In genomic region chr7:35701287-35701686, GRCh38 we compare ENCODE assay signal across 17 cellular contexts. TPM values are rescaled to one million over a fixed set of nuclear protein-coding genes. Genes with fewer than 3 reads are reported as not detected.
DNase-seq lines count a peak whose midpoint lies in the region; ATAC-seq and FAIRE-seq lines count a peak whose summit lies in the region.
"Had no signal": no experiment of that assay in that cellular context is flagged by ENCODE, and none has a peak within 500 bp of the region (broad histone marks: within the 10 kb centered on the region; RNA-seq: fewer than 3 reads in every experiment).

No MANE protein-coding gene starts in this region.

- H3K27ac Mint-ChIP-seq in activated T-cell treated with anti-CD3 and anti-CD28 coated beads, Interleukin-2, amount 50 U/mL, for 24 hours, result peak overlapping the region; percentile 89
- no peak overlapping the region for H3K27ac Mint-ChIP-seq in naive thymus-derived CD8-positive, alpha-beta T cell
- H3K27ac Mint-ChIP-seq: endodermal cell had no signal

- DNase-seq in activated T-cell treated with anti-CD3 and anti-CD28 coated beads, Interleukin-2, amount 50 U/mL, for 24 hours, result no peak
- no peak for DNase-seq in activated T-cell treated with anti-CD3 and anti-CD28 coated beads, Interleukin-2, amount 50 U/mL, for 1 hour
- no peak for DNase-seq in epithelial cell of prostate (ENCODE audit: low read depth, low spot score)
- no peak for DNase-seq in urothelium cell line (ENCODE audit: low spot score)
- no peak for DNase-seq in naive thymus-derived CD8-positive, alpha-beta T cell
- no peak for DNase-seq in NCI-H2029 (lab: John Stamatoyannopoulos, UW)
- DNase-seq: brain microvascular endothelial cell; endodermal cell; glutamatergic neuron; kidney; NCI-H187 treated with DMSO at 0.1 percent for 48 hours; stimulated activated CD8-positive, alpha-beta memory T cell treated with anti-CD3 and anti-CD28 coated beads, Interleukin-4, amount 100 ng/mL, for 48 hours had no signal

- no peak for FAIRE-seq in urothelium cell line (lab: Jason Lieb, UNC)
- FAIRE-seq: kidney had no signal

- POLR2A ChIA-PET in naive thymus-derived CD8-positive, alpha-beta T cell (lab: Charles Lee), result no interaction called here

- H3K27me3 Mint-ChIP-seq in activated T-cell treated with anti-CD3 and anti-CD28 coated beads, Interleukin-2, amount 50 U/mL, for 24 hours, result no peaks in the 10 kb centered on the region
- H3K27me3 Mint-ChIP-seq in naive thymus-derived CD8-positive, alpha-beta T cell, result no peaks in the 10 kb centered on the region

- peak overlapping the region; percentile 36 for H3K27ac ChIP-seq in epithelial cell of prostate
- H3K27ac ChIP-seq: brain microvascular endothelial cell, SJSA1, VCaP had no signal

- ATAC-seq in GM21528 (IDR thresholded peaks at IDR 0.05; ENCODE audit: low FRiP score, unreplicated experiment) (peak; percentile 56), HG03342 (IDR thresholded peaks at IDR 0.05; ENCODE audit: unreplicated experiment) (peak; percentile 84)
- no peak for ATAC-seq in naive thymus-derived CD8-positive, alpha-beta T cell

- peaks cover 42% of the 10 kb centered on the region for H3K4me1 Mint-ChIP-seq in activated T-cell treated with anti-CD3 and anti-CD28 coated beads, Interleukin-2, amount 50 U/mL, for 24 hours (ENCODE audit: low read depth)
- H3K4me1 Mint-ChIP-seq in naive thymus-derived CD8-positive, alpha-beta T cell, result peaks cover 7 to 20% (median 17%) of the 10 kb centered on the region in 4 donors
- H3K4me1 Mint-ChIP-seq: endodermal cell had no signal

- H3K36me3 Mint-ChIP-seq in activated T-cell treated with anti-CD3 and anti-CD28 coated beads, Interleukin-2, amount 50 U/mL, for 24 hours (ENCODE audit: low read depth), result peaks cover 10% of the 10 kb centered on the region
- H3K36me3 Mint-ChIP-seq in naive thymus-derived CD8-positive, alpha-beta T cell, result peaks cover 0 to 7% (median 0%) of the 10 kb centered on the region in 3 donors

- no peaks in the 10 kb centered on the region for H3K9me3 Mint-ChIP-seq in activated T-cell treated with anti-CD3 and anti-CD28 coated beads, Interleukin-2, amount 50 U/mL, for 24 hours
- no peaks in the 10 kb centered on the region for H3K9me3 Mint-ChIP-seq in naive thymus-derived CD8-positive, alpha-beta T cell
- H3K9me3 Mint-ChIP-seq: activated T-helper 2 cell treated with anti-CD3 and anti-CD28 coated beads, Interferon-gamma antibody, Interleukin-2, Interleukin-4, amounts not matched to agents 10 μg/mL and 5 μg/mL and 100 μg/mL, durations not matched to agents 14 hours and 24 hours and 36 hours; endodermal cell had no signal

- H3K4me3 Mint-ChIP-seq in activated T-cell treated with anti-CD3 and anti-CD28 coated beads, Interleukin-2, amount 50 U/mL, for 24 hours, result no peak overlapping the region
- H3K4me3 Mint-ChIP-seq in naive thymus-derived CD8-positive, alpha-beta T cell, result no peak overlapping the region
- H3K4me3 Mint-ChIP-seq: endodermal cell had no signal

RNA-seq across cellular contexts. Expression of gene HERPUD2, which starts 6.4 kb away (rescaled TPM):
- 10 to 100 TPM; 65.2 to 72.8 TPM for total RNA-seq in naive thymus-derived CD8-positive, alpha-beta T cell
- polyA plus RNA-seq in naive thymus-derived CD8-positive, alpha-beta T cell, result 10 to 100 TPM; 58.7 to 78.2 (median 75.9) TPM

Comparison
In these comparisons a context has a peak if more than half of its experiments do, and no peak if none do; other contexts are left out.
1. ATAC-seq: peak in GM21528 (single experiment) and HG03342 (single experiment); none in naive thymus-derived CD8-positive, alpha-beta T cell (0 of 2).